ENCODE assay signal across 8 cellular contexts in the genomic region with DNA sequence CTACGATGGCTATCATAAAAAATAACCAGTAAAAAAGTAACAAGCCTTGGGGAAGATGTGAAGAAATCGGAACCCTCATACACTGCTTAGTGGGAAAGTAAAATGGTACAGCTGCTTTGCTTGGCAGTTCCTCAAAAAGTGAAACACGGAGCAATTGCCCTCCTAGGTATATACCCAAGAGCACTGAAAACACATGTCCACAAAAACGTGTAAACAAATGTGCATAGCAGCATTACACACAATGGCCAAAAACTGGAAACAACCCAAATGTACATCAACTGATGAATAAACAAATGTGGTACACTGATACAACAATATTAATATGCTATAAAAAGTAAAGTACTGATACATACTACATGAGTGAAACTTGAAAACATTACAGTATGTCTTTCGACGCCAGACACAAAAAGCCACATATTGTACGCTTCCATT. TPM values are rescaled to one million over a fixed set of nuclear protein-coding genes. Genes with fewer than 3 reads are reported as not detected.
DNase-seq lines count a peak whose midpoint lies in the region; ATAC-seq and TF ChIP-seq lines count a peak whose summit lies in the region.

No MANE protein-coding gene starts in this region.

- TF ChIP-seq CTCF in Panc1 (IDR thresholded peaks at IDR 0.05) (no peak), fibroblast of mammary gland (conservative IDR thresholded peaks at IDR 0.05; ENCODE audit: control insufficient read depth, insufficient read depth, low read depth, low read length) (no peak)

- peaks cover 27% of the 10 kb centered on the region for H3K4me1 Mint-ChIP-seq in activated CD4-positive, alpha-beta T cell treated with anti-CD3 and anti-CD28 coated beads for 36 hours
- peaks cover 24% of the 10 kb centered on the region for H3K4me1 Mint-ChIP-seq in stimulated activated naive CD8-positive, alpha-beta T cell treated with anti-CD3 and anti-CD28 coated beads, Interleukin-15, amount 100 ng/mL, for 72 hours

- DNase-seq in activated CD4-positive, alpha-beta T cell treated with anti-CD3 and anti-CD28 coated beads for 36 hours, result no peak
- no peak for DNase-seq in activated CD4-positive, alpha-beta T cell treated with anti-CD3 and anti-CD28 coated beads for 48 hours
- no peak for DNase-seq in Panc1 (ENCODE audit: low read depth, low spot score)
- peak; percentile 26 for DNase-seq in fibroblast of mammary gland (ENCODE audit: low read depth)
- DNase-seq in stimulated activated naive CD8-positive, alpha-beta T cell treated with anti-CD3 and anti-CD28 coated beads, Interleukin-15, amount 100 ng/mL, for 72 hours, result no peak
- DNase-seq in germinal center (ENCODE audit: low spot score), result no peak

- no peak overlapping the region for H3K27ac Mint-ChIP-seq in activated CD4-positive, alpha-beta T cell treated with anti-CD3 and anti-CD28 coated beads for 36 hours
- no peak overlapping the region for H3K27ac Mint-ChIP-seq in stimulated activated naive CD8-positive, alpha-beta T cell treated with anti-CD3 and anti-CD28 coated beads, Interleukin-15, amount 100 ng/mL, for 72 hours

- H3K27ac ChIP-seq in Panc1 (ENCODE audit: low read length), result no peak overlapping the region

- H3K9me3 Mint-ChIP-seq in activated CD4-positive, alpha-beta T cell treated with anti-CD3 and anti-CD28 coated beads for 36 hours (ENCODE audit: low read depth), result no peaks in the 10 kb centered on the region
- H3K9me3 Mint-ChIP-seq in stimulated activated naive CD8-positive, alpha-beta T cell treated with anti-CD3 and anti-CD28 coated beads, Interleukin-15, amount 100 ng/mL, for 72 hours, result no peaks in the 10 kb centered on the region

- no peaks in the 10 kb centered on the region for H3K27me3 ChIP-seq in Panc1 (ENCODE audit: control insufficient read depth, insufficient read depth, low read length)

- POLR2A ChIA-PET in activated CD4-positive, alpha-beta T cell treated with anti-CD3 and anti-CD28 coated beads for 36 hours (lab: Charles Lee), result interaction anchor here (0.7 to 1.0 kb wide), 2 partner anchors 23 to 26 kb away, joined by 4 to 5 read pairs; no protein-coding TSS in a partner anchor
- POLR2A ChIA-PET in Panc1 (lab: Charles Lee), result no interaction called here

- H3K36me3 ChIP-seq in Panc1 (ENCODE audit: control insufficient read depth, insufficient read depth, low read length), result no peaks in the 10 kb centered on the region

- peaks cover 34% of the 10 kb centered on the region for H3K4me1 ChIP-seq in Panc1 (ENCODE audit: control insufficient read depth, insufficient read depth, low read length)

- CTCF ChIA-PET in activated CD4-positive, alpha-beta T cell treated with anti-CD3 and anti-CD28 coated beads for 36 hours (lab: Charles Lee), result interaction anchor here (0.6 to 1.1 kb wide), 2 partner anchors 97 to 228 kb away, joined by 3 to 4 read pairs; no protein-coding TSS in a partner anchor
- CTCF ChIA-PET in Panc1 (lab: Charles Lee), result no interaction called here

- ATAC-seq in activated CD4-positive, alpha-beta T cell treated with anti-CD3 and anti-CD28 coated beads for 36 hours, result no peak
- ATAC-seq in Panc1 (no peak), HG03159 (IDR thresholded peaks at IDR 0.05; ENCODE audit: unreplicated experiment) (no peak), HG03460 (IDR thresholded peaks at IDR 0.05; ENCODE audit: unreplicated experiment) (no peak)
- no peak for ATAC-seq in stimulated activated naive CD8-positive, alpha-beta T cell treated with anti-CD3 and anti-CD28 coated beads, Interleukin-15, amount 100 ng/mL, for 72 hours

- in situ Hi-C loops in Panc1 (cut with HindIII; ENCODE audit: low pct_unique_long_range_greater_than_20kb, low sequenced_read_pairs), result no loop called here

- H3K27me3 Mint-ChIP-seq in activated CD4-positive, alpha-beta T cell treated with anti-CD3 and anti-CD28 coated beads for 36 hours, result peaks cover 21% of the 10 kb centered on the region
- peaks cover 19% of the 10 kb centered on the region for H3K27me3 Mint-ChIP-seq in stimulated activated naive CD8-positive, alpha-beta T cell treated with anti-CD3 and anti-CD28 coated beads, Interleukin-15, amount 100 ng/mL, for 72 hours

- intact Hi-C loops in activated CD4-positive, alpha-beta T cell treated with anti-CD3 and anti-CD28 coated beads for 36 hours (cut with DNase I, micrococcal nuclease), result loop anchor here (1.0 to 10.0 kb wide), 5 partner anchors 27 to 820 kb away; a partner anchor contains a TSS
- intact Hi-C loops in Panc1 (cut with micrococcal nuclease; ENCODE audit: unreplicated experiment), result no loop called here

- TSS peak; percentile 65 for BruUV-seq in Panc1 (replicated peaks; lab: Mats Ljungman, UMichigan)

- H3K36me3 Mint-ChIP-seq in activated CD4-positive, alpha-beta T cell treated with anti-CD3 and anti-CD28 coated beads for 36 hours (ENCODE audit: low read depth), result no peaks in the 10 kb centered on the region

- H3K4me3 ChIP-seq in Panc1 (ENCODE audit: low read depth in 2 of 2, low read length in 2 of 2) (peak overlapping the region; percentile 66 to 83), fibroblast of mammary gland (ENCODE audit: control insufficient read depth, low read depth, low read length) (peak overlapping the region; percentile 62)

- H3K4me3 Mint-ChIP-seq in activated CD4-positive, alpha-beta T cell treated with anti-CD3 and anti-CD28 coated beads for 36 hours, result peak overlapping the region; percentile 75
- peak overlapping the region; percentile 83 to 87 for H3K4me3 Mint-ChIP-seq in stimulated activated naive CD8-positive, alpha-beta T cell treated with anti-CD3 and anti-CD28 coated beads, Interleukin-15, amount 100 ng/mL, for 72 hours

- H3K9me3 ChIP-seq in Panc1 (ENCODE audit: control insufficient read depth, insufficient read depth, low read depth, low read length), result no peaks in the 10 kb centered on the region

RNA-seq across cellular contexts. Expression of a gene that starts 1.2 kb away (rescaled TPM):
- 10 to 100 TPM in 1 of 2 experiments, 1 to 10 TPM in 1; 7.9 to 11.1 TPM for total RNA-seq in activated CD4-positive, alpha-beta T cell treated with anti-CD3 and anti-CD28 coated beads for 36 hours
- 27.3 TPM for total RNA-seq in Panc1 (2021; ENCODE audit: unreplicated experiment)
- polyA plus RNA-seq in Panc1 (2012; ENCODE audit: insufficient read length), result 7.4 TPM

RNA-seq across cellular contexts. Expression of a gene that starts 29.2 kb away (rescaled TPM):
- total RNA-seq in activated CD4-positive, alpha-beta T cell treated with anti-CD3 and anti-CD28 coated beads for 36 hours, result 10 to 100 TPM; 31.1 to 35.2 TPM
- total RNA-seq in Panc1 (2021; ENCODE audit: unreplicated experiment), result 24.0 TPM
- polyA plus RNA-seq in Panc1 (2012; ENCODE audit: insufficient read length), result 20.8 TPM
